Comparison of ENCODE assay signal across 1 cellular context in genomic region chr2:237754182-237754581, GRCh38.
A peak's percentile ranks its signal among the peaks of the same experiment; 100 is the strongest.
TF ChIP-seq lines count a peak whose summit lies in the region.

No MANE protein-coding gene starts in this region.

TF ChIP-seq in SK-N-SH, 30 proteins besides CTCF, POLR2A, EP300 and RAD21 (continued from another document):
- TF ChIP-seq REST (IDR thresholded peaks at IDR 0.05; ENCODE audit: low read depth, low read length) = no peak
- TF ChIP-seq EZH2phosphoT487 (IDR thresholded peaks at IDR 0.05; ENCODE audit: borderline replicate concordance, low read depth) = no peak
- TF ChIP-seq USF1 (IDR thresholded peaks at IDR 0.05; ENCODE audit: borderline replicate concordance, low read depth) = no peak
- TF ChIP-seq SMC3 (IDR thresholded peaks at IDR 0.05; ENCODE audit: low read depth, low read length) = no peak
- no peak for TF ChIP-seq POLR2AphosphoS5 (IDR thresholded peaks at IDR 0.05; ENCODE audit: low read depth, low read length)
- TF ChIP-seq ELF1 (IDR thresholded peaks at IDR 0.05) = no peak
- no peak for TF ChIP-seq MEF2A (IDR thresholded peaks at IDR 0.05; ENCODE audit: borderline replicate concordance, low read depth)
- TF ChIP-seq NRF1 (IDR thresholded peaks at IDR 0.05; ENCODE audit: low read depth, low read length) = no peak
- TF ChIP-seq GATA2 (CRISPR knock-in tag; IDR thresholded peaks at IDR 0.05) = no peak
- TF ChIP-seq PBX3 (IDR thresholded peaks at IDR 0.05) = peak; percentile 43
- no peak for TF ChIP-seq RXRA (IDR thresholded peaks at IDR 0.05; ENCODE audit: borderline replicate concordance, low read depth)
- TF ChIP-seq FOXM1 (IDR thresholded peaks at IDR 0.05; ENCODE audit: low read depth) = no peak
- TF ChIP-seq TAF1 (IDR thresholded peaks at IDR 0.05; ENCODE audit: borderline replicate concordance, low read depth, low read length) = no peak
- TF ChIP-seq GABPA (IDR thresholded peaks at IDR 0.05; ENCODE audit: low read depth) = no peak
- no peak for TF ChIP-seq IRF3 (IDR thresholded peaks at IDR 0.05; ENCODE audit: low read depth, low read length)
- no peak for TF ChIP-seq RFX5 (IDR thresholded peaks at IDR 0.05; ENCODE audit: low read length)
- TF ChIP-seq MXI1 (IDR thresholded peaks at IDR 0.05; ENCODE audit: low read depth, low read length) = no peak
- peak; percentile 43; the same call in 1 of the 2 replicates for TF ChIP-seq JUND (IDR thresholded peaks at IDR 0.05)
- TF ChIP-seq USF2 (IDR thresholded peaks at IDR 0.05; ENCODE audit: borderline replicate concordance, low read depth, low read length) = no peak
- TF ChIP-seq YY1 (IDR thresholded peaks at IDR 0.05; ENCODE audit: low read depth) = no peak
- no peak for TF ChIP-seq MAX (IDR thresholded peaks at IDR 0.05; ENCODE audit: low read depth)
